In genomic region chr16:30355144-30355953, GRCh38 we compare ENCODE assay signal across 8 cellular contexts. TPM values are rescaled to one million over a fixed set of nuclear protein-coding genes. Genes with fewer than 3 reads are reported as not detected.
A peak's percentile ranks its signal among the peaks of the same experiment; 100 is the strongest.
DNase-seq lines count a peak whose midpoint lies in the region; ATAC-seq and TF ChIP-seq lines count a peak whose summit lies in the region.

TSS of gene CD2BP2 (minus strand) at chr16:30355308. CDS start at chr16:30354681, 627 bp downstream.

- peak within 1 kb of the TSS; percentile 97 for H3K4me2 ChIP-seq in osteoblast (ENCODE audit: insufficient read depth, low read length)

- H3K4me3 ChIP-seq in osteoblast (ENCODE audit: insufficient read depth, low read length) (peak within 1 kb of the TSS; percentile 89), testis (peak within 1 kb of the TSS; percentile 87 to 98)

- DNase-seq in GM04504 (ENCODE audit: low read depth): peak; percentile 100
- DNase-seq in NCI-H1417 (lab: John Stamatoyannopoulos, UW): peak; percentile 95 to 99 (median 97)
- DNase-seq in SW480 (ENCODE audit: low spot score): peak; percentile 99
- peak; percentile 61 for DNase-seq in activated naive CD8-positive, alpha-beta T cell treated with anti-CD3 and anti-CD28 coated beads, Interleukin-2, amount 50 U/mL, for 16 hours (ENCODE audit: low read depth, low spot score)
- DNase-seq in head of caudate nucleus: peak; percentile 93 to 99 (median 97)
- peak; percentile 99 for DNase-seq in osteoblast (ENCODE audit: insufficient read length, low spot score, missing footprints)
- DNase-seq in testis: peak; percentile 97

- H3K27ac ChIP-seq in osteoblast (ENCODE audit: low read depth, low read length): peak within 1 kb of the TSS; percentile 100
- peak within 1 kb of the TSS; percentile 85 to 91 for H3K27ac ChIP-seq in testis

- H4K20me1 ChIP-seq in osteoblast (ENCODE audit: insufficient read depth, low read length): peaks cover 18% of the 10 kb centered on the region

- H2AFZ ChIP-seq in osteoblast (ENCODE audit: low read length): peak within 1 kb of the TSS; percentile 93

- TF ChIP-seq CTCF in osteoblast (IDR thresholded peaks at IDR 0.05; ENCODE audit: extremely low read depth, low read depth, low read length): no peak
- TF ChIP-seq CTCF in testis (IDR thresholded peaks at IDR 0.05): no peak

- H3K36me3 ChIP-seq in osteoblast (ENCODE audit: insufficient read depth, low read length) (peaks cover 68% of the 10 kb centered on the region), testis (ENCODE audit: low read depth, missing control alignments) (no peaks in the 10 kb centered on the region)

- H3K4me1 ChIP-seq in osteoblast (ENCODE audit: insufficient read depth, low read length) (peaks cover 40% of the 10 kb centered on the region), testis (peaks cover 37% of the 10 kb centered on the region)

- peaks cover 64% of the 10 kb centered on the region for H3K79me2 ChIP-seq in osteoblast (ENCODE audit: insufficient read depth, low read length)

- H3K27me3 ChIP-seq in osteoblast (ENCODE audit: insufficient read depth, low read length) (no peaks in the 10 kb centered on the region), testis (no peaks in the 10 kb centered on the region)

- H3K9me3 ChIP-seq in osteoblast (ENCODE audit: low read depth, low read length) (no peaks in the 10 kb centered on the region), testis (no peaks in the 10 kb centered on the region)

- 1% methylated on average over 36 to 45 of the region's 45 CpGs for WGBS in testis, 2 donors

- TF ChIP-seq POLR2A in testis (IDR thresholded peaks at IDR 0.05): no peak

- ATAC-seq in HG02623 (IDR thresholded peaks at IDR 0.05; ENCODE audit: unreplicated experiment): peak; percentile 70

- intact Hi-C loops in head of caudate nucleus (cut with DNase I) (loop anchor here (5.0 kb wide), 1 partner anchor 52 kb away; the partner anchor contains the start of gene ZNF771), testis (cut with DNase I; ENCODE audit: low total_unique reads) (no loop called here)

RNA-seq across cellular contexts. Expression of gene CD2BP2, which starts in this region (rescaled TPM):
- total RNA-seq in osteoblast (30.9 and 32.9 TPM in 2 replicates), testis (10 to 100 TPM; 32.8 to 39.5 TPM)
- 52.5 TPM for polyA plus RNA-seq in testis (ENCODE audit: insufficient read depth, low read depth, low replicate concordance)

Comparison
In these comparisons a context has a peak if more than half of its experiments do, and no peak if none do; other contexts are left out.
1. Peak in every context shown above with its lines: DNase-seq, ATAC-seq, H3K4me3 ChIP-seq and H3K27ac ChIP-seq.